In the genomic region with DNA sequence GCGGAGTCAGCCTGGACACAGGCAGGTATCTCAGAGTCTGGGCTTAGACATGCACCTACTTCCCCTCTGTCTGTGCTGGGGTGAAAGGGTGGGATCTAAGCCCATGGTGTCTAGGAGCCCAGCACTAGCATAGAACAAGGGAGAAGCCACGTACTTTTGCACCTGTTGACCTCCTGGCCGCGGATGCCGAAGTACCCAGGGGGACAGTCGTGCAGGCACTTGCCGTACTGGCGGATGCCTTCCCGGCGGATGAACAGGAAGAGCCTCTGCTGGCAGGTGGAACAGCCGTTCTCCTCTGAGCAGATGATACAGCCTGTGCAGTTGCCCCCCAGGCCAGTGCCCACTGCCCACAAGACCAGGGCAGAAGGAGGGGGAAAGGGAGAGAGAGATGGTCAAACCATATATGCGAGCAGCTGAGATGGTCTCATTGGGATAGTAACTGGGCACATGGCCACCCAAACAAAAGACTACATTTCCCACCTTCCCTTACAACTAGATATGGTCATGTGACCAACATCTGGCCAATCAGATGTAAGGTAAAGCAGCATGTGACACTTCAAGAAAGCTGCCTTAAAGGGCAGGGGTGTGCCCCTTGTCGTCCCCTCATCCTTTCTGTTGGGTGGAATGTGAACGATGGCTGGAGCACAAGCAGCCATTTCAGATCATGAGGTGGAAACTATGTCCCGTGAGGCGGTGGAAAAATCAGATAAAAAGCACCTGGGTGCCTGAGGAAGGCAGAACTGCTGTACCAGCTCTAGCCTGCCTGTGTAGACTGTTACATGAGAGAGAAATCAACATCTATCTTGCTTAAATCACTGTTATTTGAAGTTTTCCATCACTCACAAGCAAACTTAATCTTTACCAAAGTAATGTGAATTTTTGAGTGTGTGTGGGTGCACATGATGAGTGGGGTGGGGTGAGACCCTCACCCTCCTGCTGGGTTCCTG, we compare ENCODE assay signal across 12 cellular contexts. TPM values are rescaled to one million over a fixed set of nuclear protein-coding genes. Genes with fewer than 3 reads are reported as not detected.
A peak's percentile ranks its signal among the peaks of the same experiment; 100 is the strongest.
DNase-seq lines count a peak whose midpoint lies in the region; ATAC-seq and TF ChIP-seq lines count a peak whose summit lies in the region.
"Had no signal": no experiment of that assay in that cellular context is flagged by ENCODE, and none has a peak within 500 bp of the region (broad histone marks: within the 10 kb centered on the region; RNA-seq: fewer than 3 reads in every experiment).

No MANE protein-coding gene starts in this region.

- no peak for TF ChIP-seq CTCF in astrocyte of the spinal cord (IDR thresholded peaks at IDR 0.05; ENCODE audit: low read depth, low read length)
- TF ChIP-seq CTCF in psoas muscle (IDR thresholded peaks at IDR 0.05) = no peak

- intact Hi-C loops in psoas muscle (cut with DNase I) = no loop called here

- no peaks in the 10 kb centered on the region for H3K36me3 ChIP-seq in psoas muscle (ENCODE audit: insufficient read depth in 1 of 2, low read depth in 1 of 2)
- H3K36me3 ChIP-seq: BE2C had no signal

- H3K27me3 ChIP-seq in psoas muscle (ENCODE audit: insufficient read depth in 3 of 3, low read length in 2 of 3) = peaks cover 0 to 33% (median 7%) of the 10 kb centered on the region in 3 donors
- H3K27me3 ChIP-seq: BE2C had no signal

- no peaks in the 10 kb centered on the region for H3K9me3 ChIP-seq in psoas muscle
- H3K9me3 ChIP-seq: BE2C had no signal

- no peak overlapping the region for H3K4me3 ChIP-seq in astrocyte of the spinal cord (ENCODE audit: low read depth, low read length)
- no peak overlapping the region for H3K4me3 ChIP-seq in psoas muscle

- DNase-seq in NCI-H82 (lab: John Stamatoyannopoulos, UW) (peak; percentile 69), NCI-H82 treated with DMSO at 0.1 percent for 48 hours (lab: John Stamatoyannopoulos, UW; ENCODE audit: unreplicated experiment) (no peak), LHCN-M2 (ENCODE audit: low read depth) (peak; percentile 49), astrocyte of the spinal cord (ENCODE audit: low read depth, low spot score) (peak; percentile 1), midbrain (lab: John Stamatoyannopoulos, UW) (peak; percentile 7), hepatic stellate cell (ENCODE audit: low spot score) (no peak), psoas muscle (no peak)
- DNase-seq in NK-92 treated with Interleukin-12 subunit alpha and Interleukin-12 subunit beta, amount 100 ng/mL, for 24 hours (lab: John Stamatoyannopoulos, UW) = no peak
- DNase-seq: BE2C, hypothalamus, NCI-H1417 treated with DMSO at 0.1 percent for 48 hours had no signal

- in situ Hi-C loops in astrocyte of the spinal cord (cut with HindIII; ENCODE audit: low sequenced_read_pairs) = no loop called here

- H3K27ac ChIP-seq in psoas muscle = no peak overlapping the region

- no peak for ATAC-seq in psoas muscle

- 75 to 79% (median 77%) methylated on average over 16 of the region's 16 CpGs for WGBS in psoas muscle, 3 donors

- H3K4me1 ChIP-seq in psoas muscle = no peaks in the 10 kb centered on the region
- H3K4me1 ChIP-seq: BE2C had no signal

RNA-seq across cellular contexts. Expression of a gene that starts 34.0 kb away (rescaled TPM):
- not detected in 2 replicates for total RNA-seq in LHCN-M2 (2014; rRNA removed)
- polyA plus RNA-seq in LHCN-M2 (2012) = not detected
- under 1 TPM in 1 of 4 donors, not detected in 3; 0.13 TPM for total RNA-seq in psoas muscle
- under 1 TPM in 2 of 3 donors, not detected in 1; 0.01 to 0.03 TPM for polyA plus RNA-seq in psoas muscle
- total RNA-seq: neural crest cell had no signal

RNA-seq across cellular contexts. Expression of a gene that starts 51.9 kb away (rescaled TPM):
- total RNA-seq in LHCN-M2 (2014; rRNA removed) (not detected in 2 replicates), psoas muscle (under 1 TPM in 2 of 4 donors, not detected in 2; 0.04 to 0.06 TPM)
- polyA plus RNA-seq in LHCN-M2 (2012) = not detected
- under 1 TPM; 0.03 to 0.14 (median 0.10) TPM for polyA plus RNA-seq in psoas muscle

Comparison
In these comparisons a context has a peak if more than half of its experiments do, and no peak if none do; other contexts are left out.
1. DNase-seq: peak in NCI-H82 (single experiment), LHCN-M2 (single experiment), astrocyte of the spinal cord (single experiment) and midbrain (single experiment); none in NCI-H82 treated with DMSO at 0.1 percent for 48 hours (single experiment), hepatic stellate cell (single experiment), psoas muscle (0 of 2) and NK-92 treated with Interleukin-12 subunit alpha and Interleukin-12 subunit beta, amount 100 ng/mL, for 24 hours (single experiment).